In genomic region chr6:170404036-170404435, GRCh38 we compare ENCODE assay signal across 18 cellular contexts.
DNase-seq lines count a peak whose midpoint lies in the region; ATAC-seq and TF ChIP-seq lines count a peak whose summit lies in the region.
"Had no signal": no experiment of that assay in that cellular context is flagged by ENCODE, and none has a peak within 500 bp of the region (broad histone marks: within the 10 kb centered on the region; RNA-seq: fewer than 3 reads in every experiment).

No MANE protein-coding gene starts in this region.

- ATAC-seq in HG03378 (IDR thresholded peaks at IDR 0.05; ENCODE audit: unreplicated experiment): no peak
- ATAC-seq: activated naive CD4-positive, alpha-beta T cell treated with anti-CD3 and anti-CD28 coated beads, Interleukin-2, amount 50 U/mL, for 72 hours; left ventricle myocardium superior; right lobe of liver had no signal

- 45% methylated on average over 9 of the region's 9 CpGs for WGBS in smooth muscle cell (ENCODE audit: low lambda C conversion rate)

- no peak for TF ChIP-seq CTCF in chondrocyte (IDR thresholded peaks at IDR 0.05)
- TF ChIP-seq CTCF in smooth muscle cell (IDR thresholded peaks at IDR 0.05; ENCODE audit: borderline replicate concordance, insufficient read depth, poor library complexity, severe bottlenecking): no peak

- H2AFZ ChIP-seq in smooth muscle cell (ENCODE audit: low read depth): no peak overlapping the region

- H3K27me3 Mint-ChIP-seq in chondrocyte (ENCODE audit: low read depth): no peaks in the 10 kb centered on the region

- no peaks in the 10 kb centered on the region for H3K9me3 ChIP-seq in smooth muscle cell (replicated peaks; ENCODE audit: low read depth)
- H3K9me3 ChIP-seq: right lobe of liver, tibial nerve had no signal

- H3K79me2 ChIP-seq in smooth muscle cell (ENCODE audit: low read depth): no peaks in the 10 kb centered on the region

- H4K20me1 ChIP-seq in smooth muscle cell (ENCODE audit: low read depth): no peaks in the 10 kb centered on the region

- peak overlapping the region; percentile 92 for H3K27ac Mint-ChIP-seq in chondrocyte (ENCODE audit: unreplicated experiment)

- no peak overlapping the region for H3K4me3 Mint-ChIP-seq in chondrocyte (ENCODE audit: unreplicated experiment)
- H3K4me3 Mint-ChIP-seq: nephron had no signal

- peaks cover 25% of the 10 kb centered on the region for H3K4me1 ChIP-seq in smooth muscle cell (ENCODE audit: low read depth)
- H3K4me1 ChIP-seq: right lobe of liver, tibial nerve had no signal

- DNase-seq in NCI-H1694 treated with DMSO at 0.1 percent for 48 hours (lab: John Stamatoyannopoulos, UW) (peak; percentile 28), chondrocyte (ENCODE audit: low spot score) (no peak), inferior parietal cortex (ENCODE audit: extremely low spot score) (peak; percentile 77), smooth muscle cell (lab: John Stamatoyannopoulos, UW; ENCODE audit: unreplicated experiment) (no peak), NCI-H2081 treated with DMSO at 0.1 percent for 48 hours (lab: John Stamatoyannopoulos, UW) (no peak), H7 (no peak)
- no peak for DNase-seq in stimulated activated CD4-positive, alpha-beta T cell treated with anti-CD3 and anti-CD28 coated beads, Interleukin-2, amount 100 ng/mL, for 24 hours
- DNase-seq: DMS153; erythroblast; left ventricle myocardium superior; NCI-H187; right lobe of liver; stimulated activated CD4-positive, alpha-beta T cell treated with anti-CD3 and anti-CD28 coated beads, Interleukin-4, amount 100 ng/mL, for 4 hours had no signal

- peaks cover 3% of the 10 kb centered on the region for H3K9me3 Mint-ChIP-seq in chondrocyte (ENCODE audit: low read depth)
- H3K9me3 Mint-ChIP-seq: nephron had no signal

- H3K4me2 ChIP-seq in smooth muscle cell: peak overlapping the region; percentile 68

- peak overlapping the region; percentile 95 for H3K27ac ChIP-seq in smooth muscle cell (ENCODE audit: low read depth)
- H3K27ac ChIP-seq: C4-2B, right lobe of liver, tibial nerve had no signal

- H3K4me3 ChIP-seq in smooth muscle cell: no peak overlapping the region
- no peak overlapping the region for H3K4me3 ChIP-seq in H7 (ENCODE audit: insufficient read depth, low read depth, low read length)
- H3K4me3 ChIP-seq: right lobe of liver, tibial nerve had no signal

- H3K4me1 Mint-ChIP-seq in chondrocyte (ENCODE audit: low read depth): peaks cover 32% of the 10 kb centered on the region

- H3K36me3 Mint-ChIP-seq in chondrocyte (ENCODE audit: low read depth): peaks cover 39% of the 10 kb centered on the region

- H3K27me3 ChIP-seq in smooth muscle cell (ENCODE audit: low read depth) (no peaks in the 10 kb centered on the region), H7 (ENCODE audit: control insufficient read depth, insufficient read depth, low read length) (no peaks in the 10 kb centered on the region)
- H3K27me3 ChIP-seq: right lobe of liver, tibial nerve had no signal

- peak overlapping the region; percentile 79 for H3K9ac ChIP-seq in smooth muscle cell (ENCODE audit: low read depth)

- no peaks in the 10 kb centered on the region for H3K36me3 ChIP-seq in smooth muscle cell (ENCODE audit: low read depth)
- H3K36me3 ChIP-seq in H7 (replicated peaks; ENCODE audit: control insufficient read depth, insufficient read depth, low read length): peaks cover 2% of the 10 kb centered on the region

- H3F3A ChIP-seq in smooth muscle cell (ENCODE audit: low read depth): peaks cover 27% of the 10 kb centered on the region

Comparison
In these comparisons a context has a peak if more than half of its experiments do, and no peak if none do; other contexts are left out.
1. DNase-seq: peak in NCI-H1694 treated with DMSO at 0.1 percent for 48 hours (single experiment) and inferior parietal cortex (single experiment); none in chondrocyte (single experiment), smooth muscle cell (single experiment), NCI-H2081 treated with DMSO at 0.1 percent for 48 hours (single experiment), H7 (single experiment) and stimulated activated CD4-positive, alpha-beta T cell treated with anti-CD3 and anti-CD28 coated beads, Interleukin-2, amount 100 ng/mL, for 24 hours (0 of 2).